ENCODE assay signal across 8 cellular contexts in genomic region chr12:55681142-55682077, GRCh38. TPM values are rescaled to one million over a fixed set of nuclear protein-coding genes. Genes with fewer than 3 reads are reported as not detected.
A peak's percentile ranks its signal among the peaks of the same experiment; 100 is the strongest.
DNase-seq lines count a peak whose midpoint lies in the region; ATAC-seq and TF ChIP-seq lines count a peak whose summit lies in the region.

No MANE protein-coding gene starts in this region.

- H3K4me3 ChIP-seq in kidney epithelial cell (ENCODE audit: low read depth, low read length) (peak overlapping the region; percentile 10), stomach smooth muscle (ENCODE audit: low read length in 2 of 2) (peak overlapping the region; percentile 39 to 52)

- no peaks in the 10 kb centered on the region for H3K9me3 ChIP-seq in stomach smooth muscle (ENCODE audit: control insufficient read depth in 2 of 2, low read length in 2 of 2)

- no peak overlapping the region for H3K9ac ChIP-seq in stomach smooth muscle (ENCODE audit: low read length in 2 of 2)

- peaks cover 15% of the 10 kb centered on the region for H3K4me1 ChIP-seq in stomach smooth muscle (ENCODE audit: control insufficient read depth, insufficient read depth, low read length)

- H3K36me3 Mint-ChIP-seq in activated naive CD4-positive, alpha-beta T cell treated with anti-CD3 and anti-CD28 coated beads, Interleukin-2, amount 50 U/mL, for 72 hours: no peaks in the 10 kb centered on the region
- H3K36me3 Mint-ChIP-seq in brain: peaks cover 8% of the 10 kb centered on the region

- H3K36me3 ChIP-seq in kidney epithelial cell (ENCODE audit: control insufficient read depth, insufficient read depth, low read length) (no peaks in the 10 kb centered on the region), stomach smooth muscle (ENCODE audit: control insufficient read depth in 2 of 2, insufficient read depth in 2 of 2, low read length in 2 of 2) (peaks cover 6 to 12% of the 10 kb centered on the region in 2 donors)

- H3K27me3 ChIP-seq in kidney epithelial cell (ENCODE audit: control insufficient read depth, insufficient read depth, low read length) (no peaks in the 10 kb centered on the region), stomach smooth muscle (ENCODE audit: control insufficient read depth in 1 of 2, insufficient read depth in 2 of 2, low read length in 2 of 2) (no peaks in the 10 kb centered on the region)

- no peaks in the 10 kb centered on the region for H3K9me3 Mint-ChIP-seq in activated naive CD4-positive, alpha-beta T cell treated with anti-CD3 and anti-CD28 coated beads, Interleukin-2, amount 50 U/mL, for 72 hours
- H3K9me3 Mint-ChIP-seq in brain: no peaks in the 10 kb centered on the region

- H3K27me3 Mint-ChIP-seq in brain: no peaks in the 10 kb centered on the region

- TF ChIP-seq CTCF in brain (conservative IDR thresholded peaks at IDR 0.05) (peak in 1 of 2 experiments; percentile 35), kidney epithelial cell (IDR thresholded peaks at IDR 0.05; ENCODE audit: insufficient read depth, low read length, poor library complexity, severe bottlenecking) (peak; percentile 61)

- peaks cover 13% of the 10 kb centered on the region for H3K4me1 Mint-ChIP-seq in brain

- DNase-seq in activated naive CD4-positive, alpha-beta T cell treated with anti-CD3 and anti-CD28 coated beads, Interleukin-2, amount 50 U/mL, for 72 hours (ENCODE audit: low spot score in 2 of 2): no peak
- DNase-seq in activated naive CD4-positive, alpha-beta T cell treated with anti-CD3 and anti-CD28 coated beads, Interleukin-2, amount 50 U/mL, for 16 hours: no peak
- DNase-seq in NCI-H446 (lab: John Stamatoyannopoulos, UW): peak; percentile 50 to 61
- DNase-seq in kidney epithelial cell (ENCODE audit: low read depth): no peak

- peak; percentile 44 to 50 for ATAC-seq in activated naive CD4-positive, alpha-beta T cell treated with anti-CD3 and anti-CD28 coated beads, Interleukin-2, amount 50 U/mL, for 72 hours
- ATAC-seq in GM21423 (IDR thresholded peaks at IDR 0.05; ENCODE audit: unreplicated experiment) (no peak), HG03045 (IDR thresholded peaks at IDR 0.05; ENCODE audit: unreplicated experiment) (no peak)

- H3K27ac Mint-ChIP-seq in activated naive CD4-positive, alpha-beta T cell treated with anti-CD3 and anti-CD28 coated beads, Interleukin-2, amount 50 U/mL, for 72 hours: no peak overlapping the region
- peak overlapping the region in 3 of 5 experiments; percentile 87 to 94 (median 87) for H3K27ac Mint-ChIP-seq in brain

- H3K27ac ChIP-seq in stomach smooth muscle (ENCODE audit: low read length): peak overlapping the region; percentile 41

- H3K4me3 Mint-ChIP-seq in brain: peak overlapping the region in 3 of 5 experiments; percentile 68 to 90 (median 88)

RNA-seq across cellular contexts. Expression of gene ITGA7, which starts 26.3 kb away (rescaled TPM):
- 10 to 100 TPM in 1 of 2 donors, 1 to 10 TPM in 1; 4.0 to 11.9 TPM for total RNA-seq in activated naive CD4-positive, alpha-beta T cell treated with anti-CD3 and anti-CD28 coated beads, Interleukin-2, amount 50 U/mL, for 72 hours
- polyA plus RNA-seq in brain (ENCODE audit: insufficient read depth, low read depth, low replicate concordance): 17.4 TPM
- 2.0 and 6.4 TPM in 2 replicates for total RNA-seq in kidney epithelial cell

RNA-seq across cellular contexts. Expression of gene BLOC1S1, which starts 34.4 kb away (rescaled TPM):
- 100 to 1,000 TPM; 116 to 118 TPM for total RNA-seq in activated naive CD4-positive, alpha-beta T cell treated with anti-CD3 and anti-CD28 coated beads, Interleukin-2, amount 50 U/mL, for 72 hours
- 257 TPM for polyA plus RNA-seq in brain (ENCODE audit: insufficient read depth, low read depth, low replicate concordance)
- total RNA-seq in kidney epithelial cell: 109 and 131 TPM in 2 replicates

RNA-seq across cellular contexts. Expression of gene RDH5, which starts 38.8 kb away (rescaled TPM):
- 10 to 100 TPM in 1 of 2 donors, 1 to 10 TPM in 1; 6.4 to 13.3 TPM for total RNA-seq in activated naive CD4-positive, alpha-beta T cell treated with anti-CD3 and anti-CD28 coated beads, Interleukin-2, amount 50 U/mL, for 72 hours
- polyA plus RNA-seq in brain (ENCODE audit: insufficient read depth, low read depth, low replicate concordance): 2.0 TPM
- 3.6 and 4.7 TPM in 2 replicates for total RNA-seq in kidney epithelial cell

RNA-seq across cellular contexts. Expression of gene OR10P1, which starts 44.7 kb away (rescaled TPM):
- not detected for total RNA-seq in activated naive CD4-positive, alpha-beta T cell treated with anti-CD3 and anti-CD28 coated beads, Interleukin-2, amount 50 U/mL, for 72 hours
- polyA plus RNA-seq in brain (ENCODE audit: insufficient read depth, low read depth, low replicate concordance): not detected
- total RNA-seq in kidney epithelial cell: not detected in 2 replicates

RNA-seq across cellular contexts. Expression of gene CD63, which starts 47.4 kb away (rescaled TPM):
- 100 to 1,000 TPM; 129 to 180 TPM for total RNA-seq in activated naive CD4-positive, alpha-beta T cell treated with anti-CD3 and anti-CD28 coated beads, Interleukin-2, amount 50 U/mL, for 72 hours
- polyA plus RNA-seq in brain (ENCODE audit: insufficient read depth, low read depth, low replicate concordance): 568 TPM
- 1,013 and 1,149 TPM in 2 replicates for total RNA-seq in kidney epithelial cell

Comparison
In these comparisons a context has a peak if more than half of its experiments do, and no peak if none do; other contexts are left out.
1. ATAC-seq: peak in activated naive CD4-positive, alpha-beta T cell treated with anti-CD3 and anti-CD28 coated beads, Interleukin-2, amount 50 U/mL, for 72 hours (2 of 2); none in GM21423 (single experiment) and HG03045 (single experiment).
2. DNase-seq: peak in NCI-H446 (2 of 2); none in activated naive CD4-positive, alpha-beta T cell treated with anti-CD3 and anti-CD28 coated beads, Interleukin-2, amount 50 U/mL, for 72 hours (0 of 2), activated naive CD4-positive, alpha-beta T cell treated with anti-CD3 and anti-CD28 coated beads, Interleukin-2, amount 50 U/mL, for 16 hours (single experiment) and kidney epithelial cell (single experiment).
3. H3K27ac Mint-ChIP-seq: peak in brain (3 of 5); none in activated naive CD4-positive, alpha-beta T cell treated with anti-CD3 and anti-CD28 coated beads, Interleukin-2, amount 50 U/mL, for 72 hours (0 of 2).